In the genomic region with DNA sequence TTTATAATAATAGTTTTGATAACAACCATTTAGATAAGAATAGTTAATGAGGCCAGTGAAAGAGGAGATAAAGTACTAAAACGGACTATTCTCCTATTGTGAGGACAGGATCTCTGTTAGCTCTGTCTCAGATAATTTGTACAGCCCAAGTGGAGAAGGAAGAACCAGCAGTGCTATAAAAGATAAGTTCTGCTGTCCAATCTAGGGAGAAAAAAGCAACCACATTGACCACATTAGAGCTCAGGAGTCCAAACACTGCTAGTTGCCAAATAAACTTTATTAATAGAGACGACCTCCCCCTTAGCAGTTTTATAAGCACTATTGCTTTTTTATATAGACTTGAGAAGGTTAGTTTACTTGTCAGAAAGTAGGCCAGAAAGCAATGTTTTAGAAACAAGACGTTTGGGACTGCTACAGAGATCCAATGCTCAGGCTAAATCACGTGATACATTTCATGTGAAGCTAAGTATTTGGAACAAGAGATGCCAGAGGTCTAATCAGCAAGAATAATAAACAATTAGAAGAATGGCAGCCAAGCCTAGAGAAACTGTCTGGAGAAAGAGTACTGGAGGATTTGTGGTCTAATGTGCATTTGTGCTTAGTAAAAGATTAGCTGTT, we compare ENCODE assay signal across 14 cellular contexts. TPM values are rescaled to one million over a fixed set of nuclear protein-coding genes. Genes with fewer than 3 reads are reported as not detected.
DNase-seq lines count a peak whose midpoint lies in the region; ATAC-seq and TF ChIP-seq lines count a peak whose summit lies in the region.
"Had no signal": no experiment of that assay in that cellular context is flagged by ENCODE, and none has a peak within 500 bp of the region (broad histone marks: within the 10 kb centered on the region; RNA-seq: fewer than 3 reads in every experiment).

No MANE protein-coding gene starts in this region.

- no peaks in the 10 kb centered on the region for H3K9me3 ChIP-seq in sigmoid colon
- H3K9me3 ChIP-seq in PC-9 (ENCODE audit: insufficient read depth, low read depth): no peaks in the 10 kb centered on the region
- H3K9me3 ChIP-seq: body of pancreas had no signal

- no peaks in the 10 kb centered on the region for H3F3A ChIP-seq in PC-9 (ENCODE audit: insufficient read depth, low read depth)

- no peaks in the 10 kb centered on the region for H3K4me1 Mint-ChIP-seq in activated naive CD4-positive, alpha-beta T cell treated with anti-CD3 and anti-CD28 coated beads, Interleukin-2, amount 10 ng/mL, durations not matched to agents 7 days and 5 days

- H3K27me3 Mint-ChIP-seq in activated naive CD4-positive, alpha-beta T cell treated with anti-CD3 and anti-CD28 coated beads, Interleukin-2, amount 10 ng/mL, durations not matched to agents 7 days and 5 days: no peaks in the 10 kb centered on the region

- no peaks in the 10 kb centered on the region for H3K9me3 Mint-ChIP-seq in activated naive CD4-positive, alpha-beta T cell treated with anti-CD3 and anti-CD28 coated beads, Interleukin-2, amount 10 ng/mL, durations not matched to agents 7 days and 5 days

- H3K36me3 Mint-ChIP-seq in activated naive CD4-positive, alpha-beta T cell treated with anti-CD3 and anti-CD28 coated beads, Interleukin-2, amount 10 ng/mL, durations not matched to agents 7 days and 5 days: no peaks in the 10 kb centered on the region

- CTCF ChIA-PET in activated naive CD4-positive, alpha-beta T cell treated with anti-CD3 and anti-CD28 coated beads, Interleukin-2, amount 10 ng/mL, durations not matched to agents 7 days and 5 days (lab: Charles Lee): no interaction called here
- CTCF ChIA-PET in PC-9 (lab: Charles Lee): no interaction called here

- H2AFZ ChIP-seq in PC-9: no peak overlapping the region

- peak overlapping the region; percentile 55 to 69 (median 68) for H3K27ac ChIP-seq in sigmoid colon
- H3K27ac ChIP-seq in PC-9: no peak overlapping the region
- H3K27ac ChIP-seq: body of pancreas had no signal

- POLR2A ChIA-PET in PC-9 (lab: Charles Lee; ENCODE audit: unreplicated experiment): no interaction called here

- TF ChIP-seq EP300 in sigmoid colon (IDR thresholded peaks at IDR 0.05): no peak

- H3K4me2 ChIP-seq in PC-9: no peak overlapping the region

- no peaks in the 10 kb centered on the region for H3K27me3 ChIP-seq in sigmoid colon
- no peaks in the 10 kb centered on the region for H3K27me3 ChIP-seq in PC-9 (ENCODE audit: insufficient read depth, low read depth)
- H3K27me3 ChIP-seq: body of pancreas had no signal

- no peaks in the 10 kb centered on the region for H3K36me3 ChIP-seq in sigmoid colon
- H3K36me3 ChIP-seq in PC-9 (ENCODE audit: low read depth): no peaks in the 10 kb centered on the region

- no peaks in the 10 kb centered on the region for H3K79me2 ChIP-seq in PC-9 (ENCODE audit: low read depth)

- no peak overlapping the region for H3K4me3 Mint-ChIP-seq in activated naive CD4-positive, alpha-beta T cell treated with anti-CD3 and anti-CD28 coated beads, Interleukin-2, amount 10 ng/mL, durations not matched to agents 7 days and 5 days

- in situ Hi-C loops in Caki2 (cut with HindIII; ENCODE audit: low pct_unique_long_range_greater_than_20kb, low sequenced_read_pairs): no loop called here

- DNase-seq in Caki2 (ENCODE audit: low read depth): peak; percentile 51
- DNase-seq in astrocyte of the hippocampus (ENCODE audit: low read depth, low spot score): peak; percentile 82
- no peak for DNase-seq in left cardiac atrium
- no peak for DNase-seq in sigmoid colon
- DNase-seq in NCI-H2107 treated with DMSO at 0.1 percent for 48 hours (lab: John Stamatoyannopoulos, UW; ENCODE audit: unreplicated experiment): no peak
- DNase-seq in activated naive CD4-positive, alpha-beta T cell treated with anti-CD3 and anti-CD28 coated beads, Interleukin-2, amount 10 ng/mL, durations not matched to agents 7 days and 5 days: no peak
- DNase-seq in PC-9: no peak
- DNase-seq: activated CD8-positive, alpha-beta memory T cell treated with anti-CD3 and anti-CD28 coated beads, Interleukin-2, amount 50 U/mL, for 48 hours; body of pancreas; H7; NCI-H2171; posterior cingulate gyrus; trophoblast cell had no signal

- WGBS in sigmoid colon, 2 donors: 49 to 57% methylated on average over 4 of the region's 4 CpGs

- intact Hi-C loops in left cardiac atrium (cut with DNase I) (no loop called here), sigmoid colon (cut with DNase I) (no loop called here), PC-9 (cut with micrococcal nuclease; ENCODE audit: unreplicated experiment) (no loop called here)

- ATAC-seq in left cardiac atrium (peak; percentile 75 to 78), esophagus mucosa (no peak)
- ATAC-seq: body of pancreas had no signal

- no peak overlapping the region for H3K27ac Mint-ChIP-seq in activated naive CD4-positive, alpha-beta T cell treated with anti-CD3 and anti-CD28 coated beads, Interleukin-2, amount 10 ng/mL, durations not matched to agents 7 days and 5 days

- H3K9me2 ChIP-seq in PC-9 (ENCODE audit: insufficient read depth): no peaks in the 10 kb centered on the region

- TF ChIP-seq POLR2A in sigmoid colon (IDR thresholded peaks at IDR 0.05): no peak

- TF ChIP-seq CTCF in sigmoid colon (IDR thresholded peaks at IDR 0.05): no peak
- no peak for TF ChIP-seq CTCF in PC-9 (conservative IDR thresholded peaks at IDR 0.05)

- H3K4me1 ChIP-seq in sigmoid colon (peaks cover 0 to 37% (median 23%) of the 10 kb centered on the region in 4 donors), PC-9 (replicated peaks; ENCODE audit: insufficient read depth) (no peaks in the 10 kb centered on the region)

- no peak overlapping the region for H3K4me3 ChIP-seq in sigmoid colon
- H3K4me3 ChIP-seq in PC-9: no peak overlapping the region
- H3K4me3 ChIP-seq: body of pancreas had no signal

- no TSS peak for BruUV-seq in PC-9 (replicated peaks; lab: Mats Ljungman, UMichigan)

- no peaks in the 10 kb centered on the region for H4K20me1 ChIP-seq in PC-9 (ENCODE audit: insufficient read depth)

RNA-seq across cellular contexts. Expression of gene IL15, which starts 15.9 kb away (rescaled TPM):
- 17.9 and 27.4 TPM in 2 replicates for total RNA-seq in Caki2 (2014; rRNA removed; shearing (Covaris generic); ENCODE audit: low replicate concordance)
- total RNA-seq in left cardiac atrium: 1 to 10 TPM; 3.5 to 3.8 TPM
- total RNA-seq in sigmoid colon: 10 to 100 TPM in 2 of 4 donors, 1 to 10 TPM in 2; 5.9 to 16.1 (median 8.8) TPM
- 10 to 100 TPM in 1 of 3 donors, 1 to 10 TPM in 2; 6.0 to 13.2 (median 6.5) TPM for polyA plus RNA-seq in sigmoid colon
- total RNA-seq in PC-9 (2021): 4.2 and 4.8 TPM in 2 replicates
- 1.9 TPM for total RNA-seq in esophagus mucosa

Comparison
In these comparisons a context has a peak if more than half of its experiments do, and no peak if none do; other contexts are left out.
1. DNase-seq: peak in Caki2 (single experiment) and astrocyte of the hippocampus (single experiment); none in left cardiac atrium (single experiment), sigmoid colon (single experiment), NCI-H2107 treated with DMSO at 0.1 percent for 48 hours (single experiment), activated naive CD4-positive, alpha-beta T cell treated with anti-CD3 and anti-CD28 coated beads, Interleukin-2, amount 10 ng/mL, durations not matched to agents 7 days and 5 days (single experiment) and PC-9 (0 of 2).